11 cellular contexts compared by ENCODE assay signal in genomic region chr15:67103869-67104268, GRCh38. TPM values are rescaled to one million over a fixed set of nuclear protein-coding genes. Genes with fewer than 3 reads are reported as not detected.
DNase-seq lines count a peak whose midpoint lies in the region; ATAC-seq, FAIRE-seq and TF ChIP-seq lines count a peak whose summit lies in the region.
"Had no signal": no experiment of that assay in that cellular context is flagged by ENCODE, and none has a peak within 500 bp of the region (broad histone marks: within the 10 kb centered on the region; RNA-seq: fewer than 3 reads in every experiment).

No MANE protein-coding gene starts in this region.

- no peaks in the 10 kb centered on the region for H3K27me3 ChIP-seq in DOHH2 (ENCODE audit: control insufficient read depth, low read length)
- H3K27me3 ChIP-seq in mesendoderm (ENCODE audit: insufficient read depth, low read length, poor library complexity) = no peaks in the 10 kb centered on the region
- H3K27me3 ChIP-seq: hepatocyte had no signal

- no peak for FAIRE-seq in A549 (lab: Jason Lieb, UNC)
- FAIRE-seq in D721Med (lab: Jason Lieb, UNC) = no peak

- H3K36me3 ChIP-seq in DOHH2 (ENCODE audit: control insufficient read depth, low read length) = 0 out of 2 replicates have a peak, but pooled peaks cover 2% of the 10 kb centered on the region
- no peaks in the 10 kb centered on the region for H3K36me3 ChIP-seq in mesendoderm (ENCODE audit: control insufficient read depth, insufficient read depth, low read length)

- H3K4me3 ChIP-seq in A549 (no peak overlapping the region), DOHH2 (ENCODE audit: low read length) (no peak overlapping the region), mesendoderm (ENCODE audit: low read length) (no peak overlapping the region)
- H3K4me3 ChIP-seq: hepatocyte, smooth muscle cell had no signal

- H3K27ac ChIP-seq in A549 (peak overlapping the region; percentile 92 to 93), DOHH2 (ENCODE audit: low read depth, low read length) (no peak overlapping the region), mesendoderm (ENCODE audit: low read depth, low read length) (no peak overlapping the region)

- H3K79me2 ChIP-seq in DOHH2 (ENCODE audit: control insufficient read depth, low read length) (peaks cover 63% of the 10 kb centered on the region), mesendoderm (ENCODE audit: control insufficient read depth, insufficient read depth, low read length) (peaks cover 15% of the 10 kb centered on the region)

- CTCF ChIA-PET in A549 (lab: Yijun Ruan, JAX) = interaction anchor here (0.6 to 11.7 kb wide), 8 partner anchors 11 to 201 kb away, joined by 3 to 142 read pairs (median 6); no protein-coding TSS in a partner anchor

- DNase-seq in A549 (ENCODE audit: low read depth in 1 of 2, low spot score in 1 of 2) (no peak), mesendoderm (no peak), Ammon's horn (ENCODE audit: low spot score) (no peak), D721Med (ENCODE audit: insufficient read length, low spot score) (no peak)
- DNase-seq in activated CD4-positive, alpha-beta T cell treated with anti-CD3 and anti-CD28 coated beads, Interleukin-2, amount 50 U/mL, for 1 hour = peak; percentile 37
- DNase-seq: NCI-H1417 treated with DMSO at 0.1 percent for 48 hours had no signal

- no peak overlapping the region for H3K9ac ChIP-seq in mesendoderm (ENCODE audit: low read length)

- H2BK15ac ChIP-seq in mesendoderm (replicated peaks; ENCODE audit: low read depth) = no peak overlapping the region

- H4K8ac ChIP-seq in mesendoderm (ENCODE audit: low read depth, low read length) = no peak overlapping the region

- ATAC-seq in A549 = no peak
- no peak for ATAC-seq in GM21529 (IDR thresholded peaks at IDR 0.05; ENCODE audit: unreplicated experiment)
- no peak for ATAC-seq in GM21390 (IDR thresholded peaks at IDR 0.05; ENCODE audit: unreplicated experiment)

- no peak overlapping the region for H2BK5ac ChIP-seq in mesendoderm (ENCODE audit: low read length)

- H3K56ac ChIP-seq in mesendoderm (ENCODE audit: low read length) = peak overlapping the region; percentile 51

- TF ChIP-seq POLR2A in A549 (IDR thresholded peaks at IDR 0.05; ENCODE audit: low read length) = no peak

- peaks cover 20% of the 10 kb centered on the region for H3K79me1 ChIP-seq in mesendoderm (ENCODE audit: low read length)

- no peak overlapping the region for H3K18ac ChIP-seq in mesendoderm (ENCODE audit: low read length)

- no peak overlapping the region for H3K4ac ChIP-seq in mesendoderm (ENCODE audit: low read depth, low read length)

- H3K4me2 ChIP-seq in A549 (peak overlapping the region; percentile 70; the same call in 1 of the 3 replicates), DOHH2 (ENCODE audit: low read length) (peak overlapping the region; percentile 36), mesendoderm (ENCODE audit: low read length) (no peak overlapping the region)
- H3K4me2 ChIP-seq: hepatocyte, smooth muscle cell had no signal

- no peak overlapping the region for H2BK120ac ChIP-seq in mesendoderm (ENCODE audit: low read depth, low read length)

- no peak overlapping the region for H3K23ac ChIP-seq in mesendoderm (ENCODE audit: low read length)

- H4K20me1 ChIP-seq in DOHH2 (ENCODE audit: control insufficient read depth, insufficient read depth, low read depth, low read length) = peaks cover under 1% of the 10 kb centered on the region; the same call in 1 of the 2 replicates

- TF ChIP-seq CTCF in A549 (IDR thresholded peaks at IDR 0.05) (no peak), DOHH2 (IDR thresholded peaks at IDR 0.05; ENCODE audit: low read depth, low read length, poor library complexity, severe bottlenecking) (no peak), D721Med (IDR thresholded peaks at IDR 0.05; ENCODE audit: insufficient read depth, missing control alignments) (no peak)

- peaks cover 4% of the 10 kb centered on the region for H3F3A ChIP-seq in DOHH2 (ENCODE audit: control insufficient read depth, insufficient read depth)

- POLR2A ChIA-PET in A549 (lab: Yijun Ruan, JAX) = no interaction called here

- H3K9me3 ChIP-seq in A549 (no peaks in the 10 kb centered on the region), DOHH2 (ENCODE audit: control insufficient read depth, insufficient read depth, low read length) (no peaks in the 10 kb centered on the region)

- TF ChIP-seq RAD21 in A549 (conservative IDR thresholded peaks at IDR 0.05 in 1 of 2, IDR thresholded peaks at IDR 0.05 in 1 of 2) = no peak

- H4K5ac ChIP-seq in mesendoderm (ENCODE audit: low read length) = no peak overlapping the region

- H3K4me1 ChIP-seq in A549 = peaks cover 97% of the 10 kb centered on the region
- peaks cover 90% of the 10 kb centered on the region for H3K4me1 ChIP-seq in DOHH2 (ENCODE audit: control insufficient read depth, low read length)
- H3K4me1 ChIP-seq in mesendoderm (ENCODE audit: control insufficient read depth, low read depth, low read length) = peaks cover 24% of the 10 kb centered on the region

- no peaks in the 10 kb centered on the region for H3K9me2 ChIP-seq in DOHH2 (replicated peaks; ENCODE audit: control insufficient read depth, low read length)

- TF ChIP-seq EP300 in A549 (IDR thresholded peaks at IDR 0.05) = no peak

- WGBS in A549 (ENCODE audit: missing lambda C conversion rate) = 80% methylated on average over 11 of the region's 11 CpGs
- no CpG with 5 or more reads among the region's 11 CpGs for WGBS in mesendoderm (ENCODE audit: extremely low coverage, insufficient coverage, low lambda C conversion rate)

- no peak overlapping the region for H2AK5ac ChIP-seq in mesendoderm (ENCODE audit: low read length)

TF ChIP-seq in A549, 52 proteins besides CTCF, POLR2A, EP300 and RAD21:
- TF ChIP-seq HES2 (IDR thresholded peaks at IDR 0.05) (no peak), CHD2 (IDR thresholded peaks at IDR 0.05; ENCODE audit: low read length, partially characterized antibody) (no peak), FOSL2 (IDR thresholded peaks at IDR 0.05) (no peak), FOSL2 (CRISPR knock-in tag; IDR thresholded peaks at IDR 0.05) (no peak), RFX5 (IDR thresholded peaks at IDR 0.05) (no peak), USF2 (IDR thresholded peaks at IDR 0.05) (no peak)
TF ChIP-seq in A549: peak in this region for 0.

RNA-seq across cellular contexts. Expression of gene SMAD3, which starts 38.5 kb away (rescaled TPM):
- polyA plus RNA-seq in A549 (2011; rRNA removed) (77.2 and 101 TPM in 2 replicates), A549 (2017; fragmentation: RNase III; extraction: RNeasy Plus Mini Kit Qiagen cat#74134 plus additional on column Dnase treatment) (74.6 to 106 TPM (median 93.4 TPM) in 3 replicates)
- 116 and 161 TPM in 2 replicates for polyA plus RNA-seq in A549 (2012; cell fraction: cytosol; rRNA removed)
- polyA plus RNA-seq in A549 (2012; cell fraction: nucleus; rRNA removed) = 256 and 267 TPM in 2 replicates
- polyA minus RNA-seq in A549 (2011; rRNA and poly(A)+ RNA removed) = 138 and 158 TPM in 2 replicates
- 17.4 TPM for polyA plus RNA-seq in mesendoderm (2013, experiment 1 of 2)
- 16.4 TPM for polyA plus RNA-seq in mesendoderm (2013, experiment 2 of 2)

Comparison
In these comparisons a context has a peak if more than half of its experiments do, and no peak if none do; other contexts are left out.
1. H3K27ac ChIP-seq: peak in A549 (2 of 2); none in DOHH2 (single experiment) and mesendoderm (single experiment).